ENCODE assay signal across 22 cellular contexts in genomic region chr10:43130756-43131155, GRCh38. TPM values are rescaled to one million over a fixed set of nuclear protein-coding genes. Genes with fewer than 3 reads are reported as not detected.
A peak's percentile ranks its signal among the peaks of the same experiment; 100 is the strongest.
DNase-seq lines count a peak whose midpoint lies in the region; ATAC-seq and TF ChIP-seq lines count a peak whose summit lies in the region.
"Had no signal": no experiment of that assay in that cellular context is flagged by ENCODE, and none has a peak within 500 bp of the region (broad histone marks: within the 10 kb centered on the region; RNA-seq: fewer than 3 reads in every experiment).

No MANE protein-coding gene starts in this region.

- H3K4me3 ChIP-seq in esophagus muscularis mucosa: no peak overlapping the region
- H3K4me3 ChIP-seq: uterus had no signal

- intact Hi-C loops in activated CD4-positive, alpha-beta memory T cell treated with anti-CD3 and anti-CD28 coated beads for 36 hours (cut with micrococcal nuclease): no loop called here
- intact Hi-C loops in esophagus muscularis mucosa (cut with DNase I): no loop called here

- no peak overlapping the region for H3K4me3 Mint-ChIP-seq in activated CD4-positive, alpha-beta memory T cell treated with anti-CD3 and anti-CD28 coated beads, Interleukin-2, amount 10 ng/mL, durations not matched to agents 7 days and 5 days
- H3K4me3 Mint-ChIP-seq in activated CD4-positive, alpha-beta memory T cell treated with anti-CD3 and anti-CD28 coated beads for 36 hours: no peak overlapping the region
- H3K4me3 Mint-ChIP-seq: activated T-cell treated with anti-CD3 and anti-CD28 coated beads, Interleukin-2, amount 50 U/mL, for 24 hours had no signal

- CTCF ChIA-PET in activated CD4-positive, alpha-beta memory T cell treated with anti-CD3 and anti-CD28 coated beads, Interleukin-2, amount 10 ng/mL, durations not matched to agents 7 days and 5 days (lab: Charles Lee): no interaction called here
- CTCF ChIA-PET in activated CD4-positive, alpha-beta memory T cell treated with anti-CD3 and anti-CD28 coated beads for 36 hours (lab: Charles Lee): no interaction called here

- H3K4me1 Mint-ChIP-seq in activated CD4-positive, alpha-beta memory T cell treated with anti-CD3 and anti-CD28 coated beads, Interleukin-2, amount 10 ng/mL, durations not matched to agents 7 days and 5 days: peaks cover 93% of the 10 kb centered on the region
- H3K4me1 Mint-ChIP-seq in activated CD4-positive, alpha-beta memory T cell treated with anti-CD3 and anti-CD28 coated beads for 36 hours (ENCODE audit: low read depth): peaks cover 28% of the 10 kb centered on the region

- no peaks in the 10 kb centered on the region for H3K36me3 ChIP-seq in esophagus muscularis mucosa
- H3K36me3 ChIP-seq: neutrophil, uterus had no signal

- no peaks in the 10 kb centered on the region for H3K9me3 ChIP-seq in esophagus muscularis mucosa
- H3K9me3 ChIP-seq: neutrophil, uterus had no signal

- no peaks in the 10 kb centered on the region for H3K27me3 Mint-ChIP-seq in activated CD4-positive, alpha-beta memory T cell treated with anti-CD3 and anti-CD28 coated beads, Interleukin-2, amount 10 ng/mL, durations not matched to agents 7 days and 5 days
- no peaks in the 10 kb centered on the region for H3K27me3 Mint-ChIP-seq in activated CD4-positive, alpha-beta memory T cell treated with anti-CD3 and anti-CD28 coated beads for 36 hours
- H3K27me3 Mint-ChIP-seq: activated T-cell treated with anti-CD3 and anti-CD28 coated beads, Interleukin-2, amount 50 U/mL, for 24 hours had no signal

- H3K9me3 Mint-ChIP-seq in activated CD4-positive, alpha-beta memory T cell treated with anti-CD3 and anti-CD28 coated beads, Interleukin-2, amount 10 ng/mL, durations not matched to agents 7 days and 5 days: no peaks in the 10 kb centered on the region
- H3K9me3 Mint-ChIP-seq in activated CD4-positive, alpha-beta memory T cell treated with anti-CD3 and anti-CD28 coated beads for 36 hours: no peaks in the 10 kb centered on the region
- H3K9me3 Mint-ChIP-seq: activated naive CD4-positive, alpha-beta T cell treated with anti-CD3 and anti-CD28 coated beads, Interleukin-2, amount 50 U/mL, for 72 hours; activated T-cell treated with anti-CD3 and anti-CD28 coated beads, Interleukin-2, amount 50 U/mL, for 24 hours had no signal

- H3K27me3 ChIP-seq in esophagus muscularis mucosa: no peaks in the 10 kb centered on the region
- H3K27me3 ChIP-seq: neutrophil, uterus had no signal

- H3K27ac ChIP-seq in esophagus muscularis mucosa (replicated peaks in 1 of 4): no peak overlapping the region
- H3K27ac ChIP-seq: neutrophil, uterus had no signal

- peaks cover 0 to under 1% (median 0%) of the 10 kb centered on the region in 4 donors for H3K4me1 ChIP-seq in esophagus muscularis mucosa
- H3K4me1 ChIP-seq: uterus had no signal

- TF ChIP-seq EP300 in esophagus muscularis mucosa (IDR thresholded peaks at IDR 0.05): no peak

- no peak for ATAC-seq in SK-N-SH treated with all-trans-retinoic acid at 6 μM for 48 hours
- no peak for ATAC-seq in HG02884 (IDR thresholded peaks at IDR 0.05; ENCODE audit: unreplicated experiment)
- ATAC-seq in HG02938 (IDR thresholded peaks at IDR 0.05; ENCODE audit: unreplicated experiment): no peak
- ATAC-seq: activated naive CD4-positive, alpha-beta T cell treated with anti-CD3 and anti-CD28 coated beads, Interleukin-2, amount 50 U/mL, for 72 hours; left ventricle myocardium superior had no signal

- H3K36me3 Mint-ChIP-seq in activated CD4-positive, alpha-beta memory T cell treated with anti-CD3 and anti-CD28 coated beads, Interleukin-2, amount 10 ng/mL, durations not matched to agents 7 days and 5 days (ENCODE audit: low read depth): peaks cover 6% of the 10 kb centered on the region
- no peaks in the 10 kb centered on the region for H3K36me3 Mint-ChIP-seq in activated CD4-positive, alpha-beta memory T cell treated with anti-CD3 and anti-CD28 coated beads for 36 hours

- TF ChIP-seq POLR2A in esophagus muscularis mucosa (IDR thresholded peaks at IDR 0.05; ENCODE audit: low read depth): no peak

- DNase-seq in activated CD4-positive, alpha-beta memory T cell treated with anti-CD3 and anti-CD28 coated beads, Interleukin-2, amount 10 ng/mL, durations not matched to agents 7 days and 5 days: peak; percentile 15
- no peak for DNase-seq in activated CD4-positive, alpha-beta memory T cell treated with anti-CD3 and anti-CD28 coated beads for 36 hours
- DNase-seq in esophagus muscularis mucosa (ENCODE audit: extremely low spot score) (peak; percentile 90), ureter (ENCODE audit: low spot score) (no peak)
- peak; percentile 23 for DNase-seq in stimulated activated CD8-positive, alpha-beta memory T cell treated with anti-CD3 and anti-CD28 coated beads, Interleukin-4, amount 100 ng/mL, for 48 hours
- DNase-seq: activated CD4-positive, alpha-beta T cell treated with anti-CD3 and anti-CD28 coated beads, Interleukin-2, amount 50 U/mL, for 1 hour; activated T-cell treated with anti-CD3 and anti-CD28 coated beads, Interleukin-2, amount 50 U/mL, for 24 hours; C1 segment of cervical spinal cord; effector memory CD4-positive, alpha-beta T cell; glutamatergic neuron; left ventricle myocardium superior; MM.1S; NCI-H146; NCI-H2171; NCI-H526; SHP77; uterus had no signal

- 82% methylated on average over 18 of the region's 18 CpGs for WGBS in esophagus muscularis mucosa

- POLR2A ChIA-PET in activated CD4-positive, alpha-beta memory T cell treated with anti-CD3 and anti-CD28 coated beads, Interleukin-2, amount 10 ng/mL, durations not matched to agents 7 days and 5 days (lab: Charles Lee): interaction anchor here (6.5 to 14.0 kb wide), 2 partner anchors 9 kb away, joined by 59 to 415 read pairs; partner anchors contain the start of gene CSGALNACT2
- POLR2A ChIA-PET in activated CD4-positive, alpha-beta memory T cell treated with anti-CD3 and anti-CD28 coated beads for 36 hours (lab: Charles Lee): no interaction called here

- no peak overlapping the region for H3K27ac Mint-ChIP-seq in activated CD4-positive, alpha-beta memory T cell treated with anti-CD3 and anti-CD28 coated beads, Interleukin-2, amount 10 ng/mL, durations not matched to agents 7 days and 5 days
- no peak overlapping the region for H3K27ac Mint-ChIP-seq in activated CD4-positive, alpha-beta memory T cell treated with anti-CD3 and anti-CD28 coated beads for 36 hours
- H3K27ac Mint-ChIP-seq: activated naive CD4-positive, alpha-beta T cell treated with anti-CD3 and anti-CD28 coated beads, Interleukin-2, amount 50 U/mL, for 72 hours; activated T-cell treated with anti-CD3 and anti-CD28 coated beads, Interleukin-2, amount 50 U/mL, for 24 hours had no signal

- no peak for TF ChIP-seq CTCF in esophagus muscularis mucosa (IDR thresholded peaks at IDR 0.05)

TF ChIP-seq in SK-N-SH treated with all-trans-retinoic acid at 6 μM for 48 hours, 23 proteins besides CTCF, POLR2A, EP300 and RAD21:
- TF ChIP-seq GLIS3 (CRISPR knock-in tag; IDR thresholded peaks at IDR 0.05): 0 out of 2 replicates have a peak, but pooled peaks have one; percentile 13
- 0 out of 2 replicates have a peak, but pooled peaks have one; percentile 14 for TF ChIP-seq TCF4 (CRISPR knock-in tag; IDR thresholded peaks at IDR 0.05; ENCODE audit: borderline replicate concordance)
- TF ChIP-seq RARB (CRISPR knock-in tag; IDR thresholded peaks at IDR 0.05): no peak
- TF ChIP-seq TSHZ2 (CRISPR knock-in tag; IDR thresholded peaks at IDR 0.05): peak; percentile 25; the same call in 1 of the 2 replicates

RNA-seq across cellular contexts. Expression of gene CSGALNACT2, which starts 7.5 kb away (rescaled TPM):
- 10 to 100 TPM; 64.8 to 66.2 TPM for total RNA-seq in activated CD4-positive, alpha-beta memory T cell treated with anti-CD3 and anti-CD28 coated beads, Interleukin-2, amount 10 ng/mL, durations not matched to agents 7 days and 5 days
- total RNA-seq in activated CD4-positive, alpha-beta memory T cell treated with anti-CD3 and anti-CD28 coated beads for 36 hours: 10 to 100 TPM; 30.2 to 32.3 TPM
- 10 to 100 TPM; 25.6 to 39.5 (median 33.9) TPM for total RNA-seq in esophagus muscularis mucosa
- total RNA-seq in ureter: 15.2 TPM

RNA-seq across cellular contexts. Expression of gene RET, which starts 53.9 kb away (rescaled TPM):
- total RNA-seq in activated CD4-positive, alpha-beta memory T cell treated with anti-CD3 and anti-CD28 coated beads, Interleukin-2, amount 10 ng/mL, durations not matched to agents 7 days and 5 days: under 1 TPM; 0.28 to 0.50 TPM
- total RNA-seq in activated CD4-positive, alpha-beta memory T cell treated with anti-CD3 and anti-CD28 coated beads for 36 hours: under 1 TPM; 0.07 to 0.17 TPM
- 1 to 10 TPM; 1.7 to 4.0 (median 3.0) TPM for total RNA-seq in esophagus muscularis mucosa
- total RNA-seq in ureter: 0.42 TPM

Comparison
In these comparisons a context has a peak if more than half of its experiments do, and no peak if none do; other contexts are left out.
1. DNase-seq: peak in activated CD4-positive, alpha-beta memory T cell treated with anti-CD3 and anti-CD28 coated beads, Interleukin-2, amount 10 ng/mL, durations not matched to agents 7 days and 5 days (single experiment), esophagus muscularis mucosa (single experiment) and stimulated activated CD8-positive, alpha-beta memory T cell treated with anti-CD3 and anti-CD28 coated beads, Interleukin-4, amount 100 ng/mL, for 48 hours (single experiment); none in activated CD4-positive, alpha-beta memory T cell treated with anti-CD3 and anti-CD28 coated beads for 36 hours (single experiment) and ureter (single experiment).